8 cellular contexts compared by ENCODE assay signal in the genomic region with DNA sequence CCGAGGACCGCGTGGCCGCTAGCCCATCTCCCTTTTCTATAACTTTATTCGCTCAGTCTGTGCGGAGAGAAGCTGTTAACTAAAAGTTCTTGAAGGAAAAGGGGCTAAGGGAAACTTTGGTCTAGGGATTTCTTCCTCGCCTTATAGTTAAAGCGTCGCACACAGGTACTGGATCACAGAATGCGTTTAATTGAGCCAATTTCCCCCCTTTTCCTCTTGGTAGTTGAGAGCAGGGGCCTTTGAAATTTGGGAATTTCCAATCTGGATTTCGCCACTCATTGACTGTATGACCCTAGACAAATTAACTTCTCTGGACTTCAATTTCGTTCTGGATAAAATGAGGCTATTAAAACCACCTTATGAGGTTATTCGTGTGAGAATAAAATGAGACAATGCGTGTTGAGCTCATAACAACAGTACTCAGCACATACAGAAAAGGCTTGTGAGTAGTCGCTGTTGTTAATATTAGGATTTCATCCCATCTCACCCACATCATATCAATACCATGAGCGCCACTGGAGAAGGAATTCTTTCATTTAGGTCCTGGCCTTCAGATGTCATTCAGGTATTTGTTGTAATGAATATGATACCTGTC. TPM values are rescaled to one million over a fixed set of nuclear protein-coding genes. Genes with fewer than 3 reads are reported as not detected.
A peak's percentile ranks its signal among the peaks of the same experiment; 100 is the strongest.
DNase-seq lines count a peak whose midpoint lies in the region; ATAC-seq, FAIRE-seq and TF ChIP-seq lines count a peak whose summit lies in the region.

No MANE protein-coding gene starts in this region.

- ATAC-seq in PC-3 = no peak
- no peak for ATAC-seq in GM18498 (IDR thresholded peaks at IDR 0.05; ENCODE audit: unreplicated experiment)

- H3K9me3 ChIP-seq in PC-3 (ENCODE audit: low read length) (no peaks in the 10 kb centered on the region), endothelial cell of umbilical vein (replicated peaks; ENCODE audit: control insufficient read depth, insufficient read depth, low read length) (no peaks in the 10 kb centered on the region)

- CTCF ChIA-PET in Calu3 (lab: Charles Lee) (interaction anchor here (0.6 to 1.6 kb wide), 4 partner anchors 8 to 1018 kb away, joined by 3 to 5 read pairs (median 4); no protein-coding TSS in a partner anchor), PC-3 (lab: Charles Lee) (interaction anchor here (1.4 kb wide), 1 partner anchor 92 kb away, joined by 6 read pairs; no protein-coding TSS in a partner anchor), endothelial cell of umbilical vein (lab: Charles Lee) (interaction anchor here (0.6 to 1.7 kb wide), 5 partner anchors 9 to 103 kb away, joined by 3 to 6 read pairs (median 3); no protein-coding TSS in a partner anchor)

- H3K79me2 ChIP-seq in PC-3 (ENCODE audit: low read length) = peaks cover 42% of the 10 kb centered on the region
- H3K79me2 ChIP-seq in endothelial cell of umbilical vein (ENCODE audit: control insufficient read depth, insufficient read depth, low read length) = peaks cover 38% of the 10 kb centered on the region

- H4K20me1 ChIP-seq in PC-3 (ENCODE audit: low read length) (0 out of 2 replicates have a peak, but pooled peaks cover 5% of the 10 kb centered on the region), endothelial cell of umbilical vein (replicated peaks; ENCODE audit: control insufficient read depth, extremely low read depth, insufficient read depth, low read length) (no peaks in the 10 kb centered on the region)

- no peaks in the 10 kb centered on the region for H3K9me2 ChIP-seq in PC-3 (replicated peaks; ENCODE audit: low read length)

- peak overlapping the region; percentile 82 for H2AFZ ChIP-seq in PC-3 (ENCODE audit: low read length)
- H2AFZ ChIP-seq in endothelial cell of umbilical vein (ENCODE audit: low read depth, low read length) = peak overlapping the region; percentile 78

- H3K36me3 Mint-ChIP-seq in Calu3 (ENCODE audit: insufficient read depth, unreplicated experiment) (peaks cover 39% of the 10 kb centered on the region), osteocyte (ENCODE audit: unreplicated experiment) (peaks cover 8% of the 10 kb centered on the region)

- peak overlapping the region; percentile 37; the same call in 1 of the 2 replicates for H3K27ac ChIP-seq in PC-3 (ENCODE audit: low read length)
- peak overlapping the region; percentile 46 for H3K27ac ChIP-seq in endothelial cell of umbilical vein (ENCODE audit: insufficient read depth, low read depth, low read length)

- H3K4me1 ChIP-seq in PC-3 (ENCODE audit: insufficient read depth, low read length) (peaks cover 17% of the 10 kb centered on the region), endothelial cell of umbilical vein (ENCODE audit: control insufficient read depth, extremely low read depth, insufficient read depth, low read length) (peaks cover 14% of the 10 kb centered on the region)

- TF ChIP-seq CTCF in Calu3 (IDR thresholded peaks at IDR 0.05; ENCODE audit: unreplicated experiment) (no peak), PC-3 (conservative IDR thresholded peaks at IDR 0.05; ENCODE audit: low read depth, low read length) (no peak), endothelial cell of umbilical vein (IDR thresholded peaks at IDR 0.05; ENCODE audit: extremely low read depth in 1 of 2, insufficient read depth in 1 of 2, low read depth in 1 of 2, low read length in 2 of 2) (no peak), osteocyte (IDR thresholded peaks at IDR 0.05) (no peak)

- POLR2A ChIA-PET in PC-3 (lab: Charles Lee; ENCODE audit: unreplicated experiment) = interaction anchor here (0.5 to 0.7 kb wide), 7 partner anchors 30 to 1495 kb away, joined by 3 to 5 read pairs (median 3); no protein-coding TSS in a partner anchor
- POLR2A ChIA-PET in endothelial cell of umbilical vein (lab: Charles Lee) = interaction anchor here (0.8 to 1.2 kb wide), 3 partner anchors 9 to 283 kb away, joined by 3 to 4 read pairs (median 3); no protein-coding TSS in a partner anchor

- H3K36me3 ChIP-seq in PC-3 (ENCODE audit: low read depth, low read length) (peaks cover 10% of the 10 kb centered on the region), endothelial cell of umbilical vein (ENCODE audit: control insufficient read depth in 2 of 2, extremely low read depth in 1 of 2, insufficient read depth in 2 of 2, low read length in 2 of 2) (peaks cover 0 to 7% of the 10 kb centered on the region in 2 experiments)

- H3K9ac ChIP-seq in PC-3 (ENCODE audit: low read length) = peak overlapping the region; percentile 95
- peak overlapping the region; percentile 56 for H3K9ac ChIP-seq in endothelial cell of umbilical vein (replicated peaks; ENCODE audit: extremely low read depth, insufficient read depth, low read length)

- H3K9me1 ChIP-seq in endothelial cell of umbilical vein (replicated peaks; ENCODE audit: control insufficient read depth, extremely low read depth, insufficient read depth, low read length) = no peaks in the 10 kb centered on the region

- no peak for TF ChIP-seq POLR2A in endothelial cell of umbilical vein (IDR thresholded peaks at IDR 0.05; ENCODE audit: low read depth, low read length)

- BruUV-seq in Calu3 (replicated peaks; lab: Mats Ljungman, UMichigan) = TSS peak; percentile 99
- TSS peak; percentile 97 for BruUV-seq in PC-3 (replicated peaks; lab: Mats Ljungman, UMichigan)
- BruUV-seq in endothelial cell of umbilical vein (replicated peaks; lab: Mats Ljungman, UMichigan) = TSS peak; percentile 98

- H3K27me3 ChIP-seq in PC-3 (ENCODE audit: low read length) (no peaks in the 10 kb centered on the region), endothelial cell of umbilical vein (ENCODE audit: control insufficient read depth in 2 of 2, insufficient read depth in 2 of 2, low read length in 2 of 2) (no peaks in the 10 kb centered on the region)

- H3F3A ChIP-seq in PC-3 (ENCODE audit: low read length, unreplicated experiment) = no peaks in the 10 kb centered on the region

- peak overlapping the region; percentile 99 for H3K4me3 Mint-ChIP-seq in Calu3 (ENCODE audit: low read depth, unreplicated experiment)
- H3K4me3 Mint-ChIP-seq in osteocyte (ENCODE audit: unreplicated experiment) = peak overlapping the region; percentile 83

- H3K4me1 Mint-ChIP-seq in Calu3 (ENCODE audit: low read depth, unreplicated experiment) (no peaks in the 10 kb centered on the region), osteocyte (ENCODE audit: unreplicated experiment) (peaks cover 27% of the 10 kb centered on the region)

- H3K27me3 Mint-ChIP-seq in Calu3 (ENCODE audit: unreplicated experiment) (no peaks in the 10 kb centered on the region), osteocyte (ENCODE audit: unreplicated experiment) (no peaks in the 10 kb centered on the region)

- H3K4me2 ChIP-seq in PC-3 (ENCODE audit: low read length) (peak overlapping the region; percentile 96), endothelial cell of umbilical vein (ENCODE audit: insufficient read depth, low read length) (peak overlapping the region; percentile 66)

- FAIRE-seq in endothelial cell of umbilical vein (lab: Jason Lieb, UNC) = no peak

- no peak for DNase-seq in Calu3
- no peak for DNase-seq in PC-3
- no peak for DNase-seq in endothelial cell of umbilical vein (ENCODE audit: low read depth, low spot score)
- DNase-seq in osteocyte (ENCODE audit: extremely low spot score, unreplicated experiment) = no peak
- no peak for DNase-seq in DMS 273 (lab: John Stamatoyannopoulos, UW; ENCODE audit: unreplicated experiment)
- no peak for DNase-seq in NCI-H2227 (lab: John Stamatoyannopoulos, UW; ENCODE audit: unreplicated experiment)
- DNase-seq in NCI-H69 (lab: John Stamatoyannopoulos, UW) = no peak

- peak overlapping the region; percentile 65 for H3K4me3 ChIP-seq in PC-3 (ENCODE audit: low read length)
- peak overlapping the region in 2 of 3 experiments; percentile 40 to 88 for H3K4me3 ChIP-seq in endothelial cell of umbilical vein (replicated peaks in 1 of 3; ENCODE audit: insufficient read depth in 1 of 3, low read depth in 1 of 3, low read length in 3 of 3)

- dilution Hi-C loops in endothelial cell of umbilical vein (cut with MboI; ENCODE audit: extremely low pct_ligation_motif_present, low sequenced_read_pairs) = no loop called here

- intact Hi-C loops in Calu3 (cut with micrococcal nuclease; ENCODE audit: unreplicated experiment) = no loop called here
- intact Hi-C loops in PC-3 (cut with micrococcal nuclease) = loop anchor here (2.0 to 5.0 kb wide), 3 partner anchors 16 to 277 kb away; no protein-coding TSS in a partner anchor
- intact Hi-C loops in endothelial cell of umbilical vein (cut with micrococcal nuclease) = loop anchor here (1.0 to 5.0 kb wide), 3 partner anchors 88 to 284 kb away; a partner anchor contains a TSS

- H3K9me3 Mint-ChIP-seq in Calu3 (ENCODE audit: low read depth, unreplicated experiment) = no peaks in the 10 kb centered on the region
- H3K9me3 Mint-ChIP-seq in osteocyte (ENCODE audit: unreplicated experiment) = no peaks in the 10 kb centered on the region

- H3K27ac Mint-ChIP-seq in Calu3 (ENCODE audit: unreplicated experiment) (peak overlapping the region; percentile 86), osteocyte (ENCODE audit: unreplicated experiment) (peak overlapping the region; percentile 95)

TF ChIP-seq in endothelial cell of umbilical vein, 7 proteins besides CTCF, POLR2A, EP300 and RAD21:
- TF ChIP-seq, protein P1, sequence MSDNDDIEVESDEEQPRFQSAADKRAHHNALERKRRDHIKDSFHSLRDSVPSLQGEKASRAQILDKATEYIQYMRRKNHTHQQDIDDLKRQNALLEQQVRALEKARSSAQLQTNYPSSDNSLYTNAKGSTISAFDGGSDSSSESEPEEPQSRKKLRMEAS (IDR thresholded peaks at IDR 0.05; ENCODE audit: insufficient read depth, insufficient read length) = no peak

RNA-seq across cellular contexts. Expression of a gene that starts 0.8 kb away (rescaled TPM):
- total RNA-seq in Calu3 (2022) (102 and 124 TPM in 2 replicates), PC-3 (2014; rRNA removed) (154 and 182 TPM in 2 replicates), endothelial cell of umbilical vein (93.9 and 99.6 TPM in 2 replicates), osteocyte (77.9 and 79.4 TPM in 2 replicates)
- polyA plus RNA-seq in endothelial cell of umbilical vein = 19.6 and 30.6 TPM in 2 replicates
- 66.3 and 68.1 TPM in 2 replicates for polyA plus RNA-seq in endothelial cell of umbilical vein (2011; cell fraction: cytosol; rRNA removed)
- 30.3 and 44.2 TPM in 2 replicates for polyA plus RNA-seq in endothelial cell of umbilical vein (2011; cell fraction: nucleus; rRNA removed)
- polyA plus RNA-seq in endothelial cell of umbilical vein (2012) = 146 and 188 TPM in 2 replicates
- 32.2 and 41.6 TPM in 2 replicates for polyA minus RNA-seq in endothelial cell of umbilical vein
- polyA minus RNA-seq in endothelial cell of umbilical vein (2011; cell fraction: cytosol; rRNA and poly(A)+ RNA removed) = 27.1 TPM
- polyA minus RNA-seq in endothelial cell of umbilical vein (2011; cell fraction: nucleus; rRNA and poly(A)+ RNA removed) = 43.0 and 49.9 TPM in 2 replicates
